ENCODE assay signal across 20 cellular contexts in the genomic region with DNA sequence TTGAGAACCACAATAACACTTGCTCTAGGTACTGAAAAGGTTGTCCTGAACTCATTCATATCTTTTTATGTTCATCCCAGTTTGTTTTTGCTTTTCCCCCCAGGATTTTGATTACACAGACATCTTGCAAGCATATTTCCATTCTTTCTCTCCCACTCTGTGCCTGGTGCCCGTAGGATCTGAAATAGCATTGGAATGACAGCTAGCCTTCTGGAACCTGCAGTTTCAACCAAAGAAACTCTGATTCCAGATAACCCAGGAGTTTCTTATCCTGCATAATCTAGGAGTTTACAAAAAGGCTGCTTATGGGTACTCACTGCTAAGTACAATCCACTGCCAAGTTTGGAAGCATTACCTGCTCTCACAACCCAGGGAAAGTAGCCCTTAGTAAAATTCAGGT. TPM values are rescaled to one million over a fixed set of nuclear protein-coding genes. Genes with fewer than 3 reads are reported as not detected.
A peak's percentile ranks its signal among the peaks of the same experiment; 100 is the strongest.
DNase-seq lines count a peak whose midpoint lies in the region; ATAC-seq and TF ChIP-seq lines count a peak whose summit lies in the region.
"Had no signal": no experiment of that assay in that cellular context is flagged by ENCODE, and none has a peak within 500 bp of the region (broad histone marks: within the 10 kb centered on the region; RNA-seq: fewer than 3 reads in every experiment).

No MANE protein-coding gene starts in this region.

- no peaks in the 10 kb centered on the region for H3K27me3 Mint-ChIP-seq in activated T-cell treated with anti-CD3 and anti-CD28 coated beads, Interleukin-2, amount 50 U/mL, for 72 hours (ENCODE audit: low read depth)
- H3K27me3 Mint-ChIP-seq in activated T-cell treated with anti-CD3 and anti-CD28 coated beads, Interleukin-2, amount 50 U/mL, for 4 hours (ENCODE audit: low read depth), result no peaks in the 10 kb centered on the region
- no peaks in the 10 kb centered on the region for H3K27me3 Mint-ChIP-seq in CD4-positive, alpha-beta T cell
- peaks cover 7% of the 10 kb centered on the region; the same call in 1 of the 2 replicates for H3K27me3 Mint-ChIP-seq in HFFc6 (ENCODE audit: insufficient read depth)
- H3K27me3 Mint-ChIP-seq: B cell; CD4-positive, CD25-positive, alpha-beta regulatory T cell; CD8-positive, alpha-beta memory T cell had no signal

- peaks cover 5 to 25% of the 10 kb centered on the region in 2 donors for H3K36me3 Mint-ChIP-seq in activated T-cell treated with anti-CD3 and anti-CD28 coated beads, Interleukin-2, amount 50 U/mL, for 72 hours (ENCODE audit: insufficient read depth in 2 of 2)
- peaks cover 40% of the 10 kb centered on the region for H3K36me3 Mint-ChIP-seq in activated T-cell treated with anti-CD3 and anti-CD28 coated beads, Interleukin-2, amount 50 U/mL, for 4 hours (ENCODE audit: insufficient read depth)
- H3K36me3 Mint-ChIP-seq in CD4-positive, alpha-beta T cell (ENCODE audit: low read depth), result peaks cover 94% of the 10 kb centered on the region
- H3K36me3 Mint-ChIP-seq in HFFc6 (ENCODE audit: low read depth), result peaks cover 29% of the 10 kb centered on the region

- intact Hi-C loops in CD4-positive, alpha-beta T cell (cut with DNase I, micrococcal nuclease), result no loop called here

- ATAC-seq in activated T-cell treated with anti-CD3 and anti-CD28 coated beads, Interleukin-2, amount 50 U/mL, for 72 hours (replicated peaks in 1 of 2), result no peak
- no peak for ATAC-seq in activated T-cell treated with anti-CD3 and anti-CD28 coated beads, Interleukin-2, amount 50 U/mL, for 4 hours
- no peak for ATAC-seq in CD4-positive, alpha-beta T cell (ENCODE audit: poor library complexity)
- ATAC-seq in HG03159 (IDR thresholded peaks at IDR 0.05; ENCODE audit: unreplicated experiment) (no peak), GM19467 (IDR thresholded peaks at IDR 0.05; ENCODE audit: unreplicated experiment) (no peak), HG02840 (IDR thresholded peaks at IDR 0.05; ENCODE audit: low FRiP score, unreplicated experiment) (no peak)
- ATAC-seq: GM12878 had no signal

- H3K27me3 ChIP-seq in CD4-positive, alpha-beta T cell (ENCODE audit: control insufficient read depth, insufficient read depth, low read length), result no peaks in the 10 kb centered on the region
- H3K27me3 ChIP-seq: BLaER1 had no signal

- no peaks in the 10 kb centered on the region for H3K9me3 ChIP-seq in CD4-positive, alpha-beta T cell (ENCODE audit: control insufficient read depth, low read length)
- H3K9me3 ChIP-seq: BLaER1, HAP-1 had no signal

- CTCF ChIA-PET in CD4-positive, alpha-beta T cell (lab: Charles Lee), result no interaction called here

- no peak overlapping the region for H3K4me3 Mint-ChIP-seq in activated T-cell treated with anti-CD3 and anti-CD28 coated beads, Interleukin-2, amount 50 U/mL, for 72 hours
- no peak overlapping the region for H3K4me3 Mint-ChIP-seq in activated T-cell treated with anti-CD3 and anti-CD28 coated beads, Interleukin-2, amount 50 U/mL, for 4 hours
- no peak overlapping the region for H3K4me3 Mint-ChIP-seq in CD4-positive, alpha-beta T cell
- H3K4me3 Mint-ChIP-seq in HFFc6, result no peak overlapping the region
- H3K4me3 Mint-ChIP-seq: B cell; CD4-positive, CD25-positive, alpha-beta regulatory T cell; CD8-positive, alpha-beta memory T cell had no signal

- no peak for TF ChIP-seq CTCF in CD4-positive, alpha-beta T cell (IDR thresholded peaks at IDR 0.05)
- TF ChIP-seq CTCF in HFFc6 (IDR thresholded peaks at IDR 0.05), result no peak

- no peaks in the 10 kb centered on the region for H3K4me1 Mint-ChIP-seq in activated T-cell treated with anti-CD3 and anti-CD28 coated beads, Interleukin-2, amount 50 U/mL, for 72 hours (ENCODE audit: low read depth)
- H3K4me1 Mint-ChIP-seq in activated T-cell treated with anti-CD3 and anti-CD28 coated beads, Interleukin-2, amount 50 U/mL, for 4 hours (ENCODE audit: low read depth), result no peaks in the 10 kb centered on the region
- H3K4me1 Mint-ChIP-seq in CD4-positive, alpha-beta T cell (ENCODE audit: low read depth), result no peaks in the 10 kb centered on the region
- H3K4me1 Mint-ChIP-seq in HFFc6 (ENCODE audit: low read depth), result peaks cover 6% of the 10 kb centered on the region; the same call in 1 of the 2 replicates
- H3K4me1 Mint-ChIP-seq: CD8-positive, alpha-beta memory T cell had no signal

- no peak for DNase-seq in activated T-cell treated with anti-CD3 and anti-CD28 coated beads, Interleukin-2, amount 50 U/mL, for 72 hours
- DNase-seq in activated T-cell treated with anti-CD3 and anti-CD28 coated beads, Interleukin-2, amount 50 U/mL, for 4 hours, result no peak
- DNase-seq in CD4-positive, alpha-beta T cell, result no peak
- DNase-seq in HFFc6, result no peak
- DNase-seq in amniotic epithelial cell (ENCODE audit: low read depth), result peak; percentile 74
- DNase-seq: CD4-positive, CD25-positive, alpha-beta regulatory T cell; CD8-positive, alpha-beta memory T cell; DMS 273 treated with DMSO at 0.1 percent for 48 hours; DMS79; EL; GDM1; GOT3 had no signal

- POLR2A ChIA-PET in CD4-positive, alpha-beta T cell (lab: Charles Lee), result no interaction called here

- H3K27ac ChIP-seq in CD4-positive, alpha-beta T cell (ENCODE audit: low read depth, low read length), result no peak overlapping the region
- H3K27ac ChIP-seq: BLaER1, C4-2B had no signal

- H3K27ac Mint-ChIP-seq in activated T-cell treated with anti-CD3 and anti-CD28 coated beads, Interleukin-2, amount 50 U/mL, for 72 hours, result peak overlapping the region; percentile 63
- H3K27ac Mint-ChIP-seq in CD4-positive, alpha-beta T cell, result peak overlapping the region; percentile 39
- peak overlapping the region; percentile 4; the same call in 1 of the 2 replicates for H3K27ac Mint-ChIP-seq in HFFc6

- no peaks in the 10 kb centered on the region for H3K9me3 Mint-ChIP-seq in activated T-cell treated with anti-CD3 and anti-CD28 coated beads, Interleukin-2, amount 50 U/mL, for 72 hours
- H3K9me3 Mint-ChIP-seq in activated T-cell treated with anti-CD3 and anti-CD28 coated beads, Interleukin-2, amount 50 U/mL, for 4 hours, result no peaks in the 10 kb centered on the region
- H3K9me3 Mint-ChIP-seq in CD4-positive, alpha-beta T cell, result no peaks in the 10 kb centered on the region
- H3K9me3 Mint-ChIP-seq in HFFc6, result no peaks in the 10 kb centered on the region
- H3K9me3 Mint-ChIP-seq: CD4-positive, CD25-positive, alpha-beta regulatory T cell; CD8-positive, alpha-beta memory T cell had no signal

RNA-seq across cellular contexts. Expression of gene PLCG1, which starts 28.8 kb away (rescaled TPM):
- 100 to 1,000 TPM; 177 to 221 TPM for total RNA-seq in activated T-cell treated with anti-CD3 and anti-CD28 coated beads, Interleukin-2, amount 50 U/mL, for 72 hours
- total RNA-seq in activated T-cell treated with anti-CD3 and anti-CD28 coated beads, Interleukin-2, amount 50 U/mL, for 4 hours, result 100 to 1,000 TPM in 1 of 3 donors, 10 to 100 TPM in 2; 89.1 to 104 (median 91.3) TPM
- 100 to 1,000 TPM; 387 to 404 TPM for total RNA-seq in CD4-positive, alpha-beta T cell
- total RNA-seq in HFFc6 (2021; fragmentation: NEBNext Ultra II Directional; extraction: Animal tissue kit (Norgen Biotek cat#: 25700)), result 10 to 100 TPM; 44.4 to 62.1 (median 50.1) TPM

Comparison
In these comparisons a context has a peak if more than half of its experiments do, and no peak if none do; other contexts are left out.
1. H3K27ac Mint-ChIP-seq: peak in every context shown above with its lines; median percentile 63 in activated T-cell treated with anti-CD3 and anti-CD28 coated beads, Interleukin-2, amount 50 U/mL, for 72 hours; 39 in CD4-positive, alpha-beta T cell; 4 in HFFc6.